Comparison of ENCODE assay signal across 19 cellular contexts in genomic region chr19:33465371-33465770, GRCh38.
"Had no signal": no experiment of that assay in that cellular context is flagged by ENCODE, and none has a peak within 500 bp of the region (broad histone marks: within the 10 kb centered on the region; RNA-seq: fewer than 3 reads in every experiment).

No MANE protein-coding gene starts in this region.

- H3K4me1 ChIP-seq: foreskin keratinocyte, pancreas, prostate gland, testis, transverse colon had no signal

- DNase-seq: activated CD4-positive, alpha-beta memory T cell treated with anti-CD3 and anti-CD28 coated beads for 36 hours; activated CD4-positive, alpha-beta T cell treated with anti-CD3 and anti-CD28 coated beads for 48 hours; activated gamma-delta T cell treated with Interleukin-2 at 50 U/mL for 16 hours; activated naive CD4-positive, alpha-beta T cell treated with anti-CD3 and anti-CD28 coated beads, Interleukin-2, amount 50 U/mL, for 16 hours; activated T-cell treated with anti-CD3 and anti-CD28 coated beads for 4 hours; amniotic stem cell; brain microvascular endothelial cell; foreskin keratinocyte; heart right ventricle; kidney glomerular epithelial cell; retina; stimulated activated CD4-positive, alpha-beta T cell treated with anti-CD3 and anti-CD28 coated beads, Interleukin-2, amount 100 ng/mL, for 48 hours; stimulated activated naive CD8-positive, alpha-beta T cell treated with anti-CD3 and anti-CD28 coated beads, Interleukin-15, Interleukin-2, amounts not matched to agents 100 U/mL and 50 U/mL, for 24 hours; testis; transverse colon had no signal

- H3K4me3 ChIP-seq: esophagus muscularis mucosa, heart right ventricle, pancreas, prostate gland, testis, transverse colon had no signal

- H3K27me3 ChIP-seq: brain microvascular endothelial cell, esophagus muscularis mucosa, foreskin keratinocyte, heart right ventricle, pancreas, testis, transverse colon had no signal

- H3K36me3 ChIP-seq: brain microvascular endothelial cell, prostate gland had no signal

- H3K27ac ChIP-seq: brain microvascular endothelial cell, esophagus muscularis mucosa, foreskin keratinocyte, pancreas, prostate gland, testis, transverse colon had no signal

- ATAC-seq: foreskin keratinocyte; left lobe of liver; pancreas; stimulated activated naive CD8-positive, alpha-beta T cell treated with anti-CD3 and anti-CD28 coated beads, Interleukin-15, Interleukin-2, amounts not matched to agents 100 U/mL and 50 U/mL, for 24 hours had no signal

- H3K9me3 ChIP-seq: esophagus muscularis mucosa, heart right ventricle, pancreas, prostate gland, testis, transverse colon had no signal
